In genomic region chr17:29566473-29567361, GRCh38 we compare ENCODE assay signal across 8 cellular contexts. TPM values are rescaled to one million over a fixed set of nuclear protein-coding genes. Genes with fewer than 3 reads are reported as not detected.
DNase-seq lines count a peak whose midpoint lies in the region; ATAC-seq and TF ChIP-seq lines count a peak whose summit lies in the region.

TSS of gene ABHD15 (minus strand) at chr17:29567037. CDS start at chr17:29566966, 71 bp downstream.

- peaks cover 38% of the 10 kb centered on the region for H3K36me3 Mint-ChIP-seq in activated T-helper 2 cell treated with anti-CD3 and anti-CD28 coated beads, Interferon-gamma antibody, Interleukin-2, Interleukin-4, amounts not matched to agents 10 μg/mL and 5 μg/mL and 100 μg/mL, durations not matched to agents 14 hours and 24 hours and 36 hours (ENCODE audit: low read depth)
- no peaks in the 10 kb centered on the region for H3K36me3 Mint-ChIP-seq in natural killer cell treated with Interleukin-12 subunit alpha and Interleukin-12 subunit beta and Interleukin-15 and Interleukin-18, amount 100 ng/mL, for 72 hours

- in situ Hi-C loops in Panc1 (cut with HindIII; ENCODE audit: low pct_unique_long_range_greater_than_20kb, low sequenced_read_pairs): no loop called here

- H3K27me3 Mint-ChIP-seq in activated T-helper 2 cell treated with anti-CD3 and anti-CD28 coated beads, Interferon-gamma antibody, Interleukin-2, Interleukin-4, amounts not matched to agents 10 μg/mL and 5 μg/mL and 100 μg/mL, durations not matched to agents 14 hours and 24 hours and 36 hours (ENCODE audit: low read depth): no peaks in the 10 kb centered on the region
- H3K27me3 Mint-ChIP-seq in natural killer cell treated with Interleukin-12 subunit alpha and Interleukin-12 subunit beta and Interleukin-15 and Interleukin-18, amount 100 ng/mL, for 72 hours: no peaks in the 10 kb centered on the region

- ATAC-seq in HG03521 (IDR thresholded peaks at IDR 0.05; ENCODE audit: unreplicated experiment) (peak; percentile 29), Panc1 (peak; percentile 68)
- peak; percentile 59 to 78 for ATAC-seq in natural killer cell treated with Interleukin-12 subunit alpha and Interleukin-12 subunit beta and Interleukin-15 and Interleukin-18, amount 100 ng/mL, for 72 hours

- no peak for TF ChIP-seq CTCF in Panc1 (IDR thresholded peaks at IDR 0.05)
- no peak for TF ChIP-seq CTCF in fibroblast of the aortic adventitia (IDR thresholded peaks at IDR 0.05; ENCODE audit: insufficient read depth, low read length)

- CTCF ChIA-PET in Panc1 (lab: Charles Lee): interaction anchor here (0.6 to 1.6 kb wide), 2 partner anchors 197 to 225 kb away, joined by 8 to 17 read pairs; no protein-coding TSS in a partner anchor

- peaks cover 14% of the 10 kb centered on the region for H3K4me1 ChIP-seq in Panc1 (ENCODE audit: control insufficient read depth, insufficient read depth, low read length)

- peak within 1 kb of the TSS; percentile 96 for H3K27ac Mint-ChIP-seq in activated T-helper 2 cell treated with anti-CD3 and anti-CD28 coated beads, Interferon-gamma antibody, Interleukin-2, Interleukin-4, amounts not matched to agents 10 μg/mL and 5 μg/mL and 100 μg/mL, durations not matched to agents 14 hours and 24 hours and 36 hours
- peak within 1 kb of the TSS; percentile 90 to 92 for H3K27ac Mint-ChIP-seq in natural killer cell treated with Interleukin-12 subunit alpha and Interleukin-12 subunit beta and Interleukin-15 and Interleukin-18, amount 100 ng/mL, for 72 hours

- peak; percentile 63 for DNase-seq in NCI-H1694 treated with DMSO at 0.1 percent for 48 hours (lab: John Stamatoyannopoulos, UW)
- no peak for DNase-seq in NCI-H1694 (lab: John Stamatoyannopoulos, UW)
- DNase-seq in Panc1 (ENCODE audit: low read depth, low spot score): no peak
- peak; percentile 70 for DNase-seq in activated T-helper 2 cell treated with anti-CD3 and anti-CD28 coated beads, Interferon-gamma antibody, Interleukin-2, Interleukin-4, amounts not matched to agents 10 μg/mL and 5 μg/mL and 100 μg/mL, durations not matched to agents 14 hours and 24 hours and 36 hours (ENCODE audit: low spot score)
- peak; percentile 55 for DNase-seq in fibroblast of the aortic adventitia (ENCODE audit: low read depth)
- DNase-seq in natural killer cell treated with Interleukin-12 subunit alpha and Interleukin-12 subunit beta and Interleukin-15 and Interleukin-18, amount 100 ng/mL, for 72 hours (ENCODE audit: low spot score): peak; percentile 83
- peak; percentile 75 for DNase-seq in ureter (ENCODE audit: low spot score)

- no peaks in the 10 kb centered on the region for H3K27me3 ChIP-seq in Panc1 (ENCODE audit: control insufficient read depth, insufficient read depth, low read length)

- H3K4me3 Mint-ChIP-seq in activated T-helper 2 cell treated with anti-CD3 and anti-CD28 coated beads, Interferon-gamma antibody, Interleukin-2, Interleukin-4, amounts not matched to agents 10 μg/mL and 5 μg/mL and 100 μg/mL, durations not matched to agents 14 hours and 24 hours and 36 hours (ENCODE audit: low read depth): peak within 1 kb of the TSS; percentile 94
- peak within 1 kb of the TSS; percentile 99 for H3K4me3 Mint-ChIP-seq in natural killer cell treated with Interleukin-12 subunit alpha and Interleukin-12 subunit beta and Interleukin-15 and Interleukin-18, amount 100 ng/mL, for 72 hours

- H3K9me3 Mint-ChIP-seq in activated T-helper 2 cell treated with anti-CD3 and anti-CD28 coated beads, Interferon-gamma antibody, Interleukin-2, Interleukin-4, amounts not matched to agents 10 μg/mL and 5 μg/mL and 100 μg/mL, durations not matched to agents 14 hours and 24 hours and 36 hours: no peaks in the 10 kb centered on the region
- H3K9me3 Mint-ChIP-seq in natural killer cell treated with Interleukin-12 subunit alpha and Interleukin-12 subunit beta and Interleukin-15 and Interleukin-18, amount 100 ng/mL, for 72 hours: no peaks in the 10 kb centered on the region

- no peaks in the 10 kb centered on the region for H3K36me3 ChIP-seq in Panc1 (ENCODE audit: control insufficient read depth, insufficient read depth, low read length)

- peaks cover 28% of the 10 kb centered on the region for H3K4me1 Mint-ChIP-seq in activated T-helper 2 cell treated with anti-CD3 and anti-CD28 coated beads, Interferon-gamma antibody, Interleukin-2, Interleukin-4, amounts not matched to agents 10 μg/mL and 5 μg/mL and 100 μg/mL, durations not matched to agents 14 hours and 24 hours and 36 hours (ENCODE audit: low read depth)
- H3K4me1 Mint-ChIP-seq in natural killer cell treated with Interleukin-12 subunit alpha and Interleukin-12 subunit beta and Interleukin-15 and Interleukin-18, amount 100 ng/mL, for 72 hours (ENCODE audit: low read depth in 2 of 2): peaks cover 41 to 42% of the 10 kb centered on the region in 2 donors

- intact Hi-C loops in Panc1 (cut with micrococcal nuclease; ENCODE audit: unreplicated experiment): no loop called here
- intact Hi-C loops in activated T-helper 2 cell treated with anti-CD3 and anti-CD28 coated beads, Interferon-gamma antibody, Interleukin-2, Interleukin-4, amounts not matched to agents 10 μg/mL and 5 μg/mL and 100 μg/mL, durations not matched to agents 14 hours and 24 hours and 36 hours (cut with micrococcal nuclease): loop anchor here (5.0 to 10.0 kb wide), 4 partner anchors 174 to 422 kb away; partner anchors contain the start of genes NUFIP2, SSH2 and TAOK1

- POLR2A ChIA-PET in Panc1 (lab: Charles Lee): interaction anchor here (0.6 kb wide), 1 partner anchor 25 kb away, joined by 3 read pairs; no protein-coding TSS in a partner anchor

- H3K9me3 ChIP-seq in Panc1 (ENCODE audit: control insufficient read depth, insufficient read depth, low read depth, low read length): no peaks in the 10 kb centered on the region

- peak within 1 kb of the TSS; percentile 92 for H3K27ac ChIP-seq in Panc1 (ENCODE audit: low read length)

- peak within 1 kb of the TSS; percentile 81 to 88 for H3K4me3 ChIP-seq in Panc1 (ENCODE audit: low read depth in 2 of 2, low read length in 2 of 2)
- H3K4me3 ChIP-seq in fibroblast of the aortic adventitia (ENCODE audit: low read depth, low read length): peak within 1 kb of the TSS; percentile 76

- BruUV-seq in Panc1 (replicated peaks; lab: Mats Ljungman, UMichigan): no TSS peak

RNA-seq across cellular contexts. Expression of gene ABHD15, which starts in this region (rescaled TPM):
- total RNA-seq in Panc1 (2021; ENCODE audit: unreplicated experiment): 33.7 TPM
- polyA plus RNA-seq in Panc1 (2012; ENCODE audit: insufficient read length): 25.9 TPM
- 19.5 and 20.2 TPM in 2 replicates for total RNA-seq in activated T-helper 2 cell treated with anti-CD3 and anti-CD28 coated beads, Interferon-gamma antibody, Interleukin-2, Interleukin-4, amounts not matched to agents 10 μg/mL and 5 μg/mL and 100 μg/mL, durations not matched to agents 14 hours and 24 hours and 36 hours
- total RNA-seq in fibroblast of the aortic adventitia (ENCODE audit: low replicate concordance): 5.5 and 15.3 TPM in 2 replicates
- 10 to 100 TPM; 12.6 to 20.3 TPM for total RNA-seq in natural killer cell treated with Interleukin-12 subunit alpha and Interleukin-12 subunit beta and Interleukin-15 and Interleukin-18, amount 100 ng/mL, for 72 hours
- total RNA-seq in ureter: 7.8 TPM

Comparison
In these comparisons a context has a peak if more than half of its experiments do, and no peak if none do; other contexts are left out.
1. DNase-seq: peak in NCI-H1694 treated with DMSO at 0.1 percent for 48 hours (single experiment), activated T-helper 2 cell treated with anti-CD3 and anti-CD28 coated beads, Interferon-gamma antibody, Interleukin-2, Interleukin-4, amounts not matched to agents 10 μg/mL and 5 μg/mL and 100 μg/mL, durations not matched to agents 14 hours and 24 hours and 36 hours (single experiment), fibroblast of the aortic adventitia (single experiment), natural killer cell treated with Interleukin-12 subunit alpha and Interleukin-12 subunit beta and Interleukin-15 and Interleukin-18, amount 100 ng/mL, for 72 hours (single experiment) and ureter (single experiment); none in NCI-H1694 (single experiment) and Panc1 (single experiment).
2. Peak in every context shown above with its lines, with median percentiles within 50 percentile points of each other: ATAC-seq.